ENCODE assay signal across 9 cellular contexts in the genomic region with DNA sequence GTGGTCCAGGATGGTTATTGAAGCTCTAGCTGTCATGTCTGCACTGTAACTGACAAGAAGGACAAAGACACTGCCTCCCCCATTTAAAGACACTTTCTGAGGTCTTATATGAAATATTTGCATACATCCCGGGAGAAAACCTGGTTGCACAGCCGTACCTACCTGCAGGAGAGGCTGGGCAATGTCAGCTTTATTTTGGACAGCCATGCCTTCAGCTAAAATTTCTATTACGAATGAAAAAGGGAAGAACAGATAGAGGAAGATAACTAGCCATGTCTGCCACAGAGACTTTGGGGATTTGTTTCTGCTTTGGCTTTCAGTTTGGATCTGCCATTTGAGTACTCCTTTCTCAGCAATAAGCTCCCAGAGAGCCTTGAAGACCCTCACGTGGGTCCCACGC. TPM values are rescaled to one million over a fixed set of nuclear protein-coding genes. Genes with fewer than 3 reads are reported as not detected.
A peak's percentile ranks its signal among the peaks of the same experiment; 100 is the strongest.
DNase-seq lines count a peak whose midpoint lies in the region; ATAC-seq and TF ChIP-seq lines count a peak whose summit lies in the region.
"Had no signal": no experiment of that assay in that cellular context is flagged by ENCODE, and none has a peak within 500 bp of the region (broad histone marks: within the 10 kb centered on the region; RNA-seq: fewer than 3 reads in every experiment).

No MANE protein-coding gene starts in this region.

- no peak overlapping the region for H3K23ac ChIP-seq in H9 (ENCODE audit: insufficient read length, low read depth, low read length)

- no peak overlapping the region for H2AK5ac ChIP-seq in H9 (ENCODE audit: insufficient read length, low read length)

- peaks cover 2% of the 10 kb centered on the region for H4K20me1 ChIP-seq in H9 (ENCODE audit: control insufficient read depth, insufficient read depth, insufficient read length)

- H3K27ac Mint-ChIP-seq in CD14-positive monocyte = peak overlapping the region; percentile 86 to 99 (median 91)
- peak overlapping the region in 2 of 3 experiments; percentile 20 to 45; a peak in 2 of 7 replicates for H3K27ac Mint-ChIP-seq in H9
- peak overlapping the region; percentile 90 for H3K27ac Mint-ChIP-seq in activated naive CD8-positive, alpha-beta T cell treated with anti-CD3 and anti-CD28 coated beads, Interleukin-2, amount 50 U/mL, for 24 hours
- H3K27ac Mint-ChIP-seq in naive thymus-derived CD8-positive, alpha-beta T cell = peak overlapping the region; percentile 86 to 98 (median 91)

- H4K91ac ChIP-seq in H9 (ENCODE audit: insufficient read length, low read depth, low read length) = no peak overlapping the region

- no peak for ATAC-seq in activated naive CD8-positive, alpha-beta T cell treated with anti-CD3 and anti-CD28 coated beads, Interleukin-2, amount 50 U/mL, for 24 hours
- no peak for ATAC-seq in naive thymus-derived CD8-positive, alpha-beta T cell
- ATAC-seq in GM18511 (IDR thresholded peaks at IDR 0.05; ENCODE audit: unreplicated experiment) (no peak), HG03045 (IDR thresholded peaks at IDR 0.05; ENCODE audit: unreplicated experiment) (no peak)

- H3K9me3 ChIP-seq in H9 (ENCODE audit: control insufficient read depth, low read depth, low read length) = no peaks in the 10 kb centered on the region

- no peak overlapping the region for H3K56ac ChIP-seq in H9 (ENCODE audit: insufficient read length, low read depth, low read length)

- no peak overlapping the region for H4K5ac ChIP-seq in H9 (ENCODE audit: insufficient read length, low read depth, low read length)

- H3K27me3 ChIP-seq in H9 (ENCODE audit: insufficient read depth, low read length) = no peaks in the 10 kb centered on the region

- H3K4me1 Mint-ChIP-seq in CD14-positive monocyte (peaks cover 66% of the 10 kb centered on the region), H9 (peaks cover 0 to 2% of the 10 kb centered on the region in 2 experiments; a peak in 1 of 4 replicates)
- peaks cover 88% of the 10 kb centered on the region for H3K4me1 Mint-ChIP-seq in activated naive CD8-positive, alpha-beta T cell treated with anti-CD3 and anti-CD28 coated beads, Interleukin-2, amount 50 U/mL, for 24 hours
- peaks cover 53 to 89% (median 85%) of the 10 kb centered on the region in 4 donors for H3K4me1 Mint-ChIP-seq in naive thymus-derived CD8-positive, alpha-beta T cell

- no peak overlapping the region for H3K18ac ChIP-seq in H9 (ENCODE audit: insufficient read length, low read depth, low read length)

- no peaks in the 10 kb centered on the region for H3K4me1 ChIP-seq in H9 (ENCODE audit: insufficient read depth, low read length)

- intact Hi-C loops in CD14-positive monocyte (cut with micrococcal nuclease) = no loop called here

- no peak overlapping the region for H3K9ac ChIP-seq in H9 (ENCODE audit: extremely low read depth, insufficient read length, low read length)

- H2BK20ac ChIP-seq in H9 (ENCODE audit: low read depth, low read length, poor library complexity, severe bottlenecking) = no peak overlapping the region

- TF ChIP-seq CTCF in CD14-positive monocyte (IDR thresholded peaks at IDR 0.05) = no peak
- TF ChIP-seq CTCF in H9 (conservative IDR thresholded peaks at IDR 0.05) = no peak
- no peak for TF ChIP-seq CTCF in GM20000 (IDR thresholded peaks at IDR 0.05; ENCODE audit: extremely low read depth, missing control alignments)

- H2AFZ ChIP-seq in H9 (ENCODE audit: low read length) = no peak overlapping the region

- no peaks in the 10 kb centered on the region for H3K27me3 Mint-ChIP-seq in CD14-positive monocyte (ENCODE audit: low read depth in 3 of 3)
- H3K27me3 Mint-ChIP-seq in H9 (ENCODE audit: low read depth) = no peaks in the 10 kb centered on the region
- no peaks in the 10 kb centered on the region for H3K27me3 Mint-ChIP-seq in activated naive CD8-positive, alpha-beta T cell treated with anti-CD3 and anti-CD28 coated beads, Interleukin-2, amount 50 U/mL, for 24 hours
- no peaks in the 10 kb centered on the region for H3K27me3 Mint-ChIP-seq in naive thymus-derived CD8-positive, alpha-beta T cell

- H3K4me3 Mint-ChIP-seq in CD14-positive monocyte (peak overlapping the region; percentile 70 to 84), H9 (no peak overlapping the region)
- peak overlapping the region; percentile 62 for H3K4me3 Mint-ChIP-seq in activated naive CD8-positive, alpha-beta T cell treated with anti-CD3 and anti-CD28 coated beads, Interleukin-2, amount 50 U/mL, for 24 hours
- peak overlapping the region; percentile 74 to 90 (median 84) for H3K4me3 Mint-ChIP-seq in naive thymus-derived CD8-positive, alpha-beta T cell

- no peak overlapping the region for H4K8ac ChIP-seq in H9 (replicated peaks; ENCODE audit: insufficient read length, low read depth, low read length)

- H3K9me3 Mint-ChIP-seq in CD14-positive monocyte = peaks cover 0 to 2% (median 0%) of the 10 kb centered on the region in 7 donors
- no peaks in the 10 kb centered on the region for H3K9me3 Mint-ChIP-seq in H9
- no peaks in the 10 kb centered on the region for H3K9me3 Mint-ChIP-seq in activated naive CD8-positive, alpha-beta T cell treated with anti-CD3 and anti-CD28 coated beads, Interleukin-2, amount 50 U/mL, for 24 hours
- H3K9me3 Mint-ChIP-seq in naive thymus-derived CD8-positive, alpha-beta T cell = no peaks in the 10 kb centered on the region

- H2BK5ac ChIP-seq in H9 (ENCODE audit: insufficient read length, low read length) = no peak overlapping the region

- no peak overlapping the region for H2BK120ac ChIP-seq in H9 (ENCODE audit: low read depth, low read length, poor library complexity, severe bottlenecking)

- no CpG with 5 or more reads among the region's 5 CpGs for WGBS in H9 (ENCODE audit: extremely low coverage, insufficient read length, low lambda C conversion rate)

- H2BK15ac ChIP-seq in H9 (ENCODE audit: low read depth, low read length) = no peak overlapping the region

- no peaks in the 10 kb centered on the region for H3K23me2 ChIP-seq in H9 (ENCODE audit: insufficient read length, low read depth, low read length, poor library complexity, severe bottlenecking)

- no peaks in the 10 kb centered on the region for H3K79me1 ChIP-seq in H9 (ENCODE audit: insufficient read depth, low read depth, low read length, poor library complexity, severe bottlenecking)

- H3K36me3 Mint-ChIP-seq in CD14-positive monocyte (peaks cover 43 to 56% of the 10 kb centered on the region in 2 donors), H9 (ENCODE audit: insufficient read depth in 1 of 3, low read depth in 3 of 3) (peaks cover 9 to 36% (median 14%) of the 10 kb centered on the region in 3 experiments; a peak in 5 of 7 replicates)
- peaks cover 64% of the 10 kb centered on the region for H3K36me3 Mint-ChIP-seq in activated naive CD8-positive, alpha-beta T cell treated with anti-CD3 and anti-CD28 coated beads, Interleukin-2, amount 50 U/mL, for 24 hours (ENCODE audit: low read depth)
- peaks cover 0 to 51% (median 15%) of the 10 kb centered on the region in 3 donors for H3K36me3 Mint-ChIP-seq in naive thymus-derived CD8-positive, alpha-beta T cell

- no peak overlapping the region for H2BK12ac ChIP-seq in H9 (ENCODE audit: insufficient read length, low read depth, low read length)

- no peaks in the 10 kb centered on the region for H3K79me2 ChIP-seq in H9 (ENCODE audit: insufficient read depth, low read length)

- H3K4me2 ChIP-seq in H9 (ENCODE audit: insufficient read depth, insufficient read length, low read length) = no peak overlapping the region

- POLR2A ChIA-PET in naive thymus-derived CD8-positive, alpha-beta T cell (lab: Charles Lee) = interaction anchor here (0.5 to 40.3 kb wide), 3 partner anchors 8 to 946 kb away, joined by 5 to 1294 read pairs (median 1294); partner anchors contain the start of genes PRMT7, SLC7A6 and SLC7A6OS

- H3K14ac ChIP-seq in H9 (ENCODE audit: insufficient read depth, low read length) = no peak overlapping the region

- no peak overlapping the region for H3K27ac ChIP-seq in H9 (ENCODE audit: insufficient read length, low read depth, low read length)

- H3K4ac ChIP-seq in H9 (ENCODE audit: low read depth, low read length) = no peak overlapping the region

- DNase-seq in CD14-positive monocyte (ENCODE audit: low spot score) (no peak), H9 (no peak), GM20000 (ENCODE audit: low spot score) (no peak), NCI-H1417 treated with DMSO at 0.1 percent for 48 hours (lab: John Stamatoyannopoulos, UW) (no peak)
- no peak for DNase-seq in activated naive CD8-positive, alpha-beta T cell treated with anti-CD3 and anti-CD28 coated beads, Interleukin-2, amount 50 U/mL, for 24 hours
- DNase-seq in naive thymus-derived CD8-positive, alpha-beta T cell = peak in 1 of 10 donors; percentile 34
- DNase-seq: DMS79 had no signal

- no peak overlapping the region for H3T11ph ChIP-seq in H9 (ENCODE audit: low read length)

RNA-seq across cellular contexts. Expression of gene SLC7A6, which starts 19.0 kb away (rescaled TPM):
- polyA plus RNA-seq in CD14-positive monocyte = 1 to 10 TPM; 4.3 to 5.5 TPM
- 20.1 and 21.1 TPM in 2 replicates for total RNA-seq in H9 (2021)
- total RNA-seq in naive thymus-derived CD8-positive, alpha-beta T cell = 100 to 1,000 TPM; 211 to 228 TPM
- polyA plus RNA-seq in naive thymus-derived CD8-positive, alpha-beta T cell = 10 to 100 TPM; 14.3 to 20.2 (median 19.2) TPM

RNA-seq across cellular contexts. Expression of gene SLC7A6OS, which starts 27.4 kb away (rescaled TPM):
- polyA plus RNA-seq in CD14-positive monocyte = 10 to 100 TPM in 1 of 2 donors, 1 to 10 TPM in 1; 9.7 to 10.5 TPM
- total RNA-seq in H9 (2021) = 21.1 and 24.5 TPM in 2 replicates
- total RNA-seq in naive thymus-derived CD8-positive, alpha-beta T cell = 10 to 100 TPM; 46.0 to 52.0 TPM
- 10 to 100 TPM; 18.8 to 27.5 (median 23.3) TPM for polyA plus RNA-seq in naive thymus-derived CD8-positive, alpha-beta T cell

RNA-seq across cellular contexts. Expression of gene PRMT7, which starts 27.5 kb away (rescaled TPM):
- 10 to 100 TPM; 15.0 to 15.2 TPM for polyA plus RNA-seq in CD14-positive monocyte
- total RNA-seq in H9 (2021) = 56.6 and 57.8 TPM in 2 replicates
- total RNA-seq in naive thymus-derived CD8-positive, alpha-beta T cell = 100 to 1,000 TPM; 110 to 112 TPM
- 10 to 100 TPM; 35.7 to 49.9 (median 43.2) TPM for polyA plus RNA-seq in naive thymus-derived CD8-positive, alpha-beta T cell

RNA-seq across cellular contexts. Expression of gene PLA2G15, which starts 38.2 kb away (rescaled TPM):
- 10 to 100 TPM; 27.8 to 29.5 TPM for polyA plus RNA-seq in CD14-positive monocyte
- total RNA-seq in H9 (2021) = 11.0 TPM in 2 replicates
- 1 to 10 TPM; 6.3 to 8.0 TPM for total RNA-seq in naive thymus-derived CD8-positive, alpha-beta T cell
- 1 to 10 TPM; 2.4 to 9.6 (median 4.6) TPM for polyA plus RNA-seq in naive thymus-derived CD8-positive, alpha-beta T cell

RNA-seq across cellular contexts. Expression of gene ESRP2, which starts 47.4 kb away (rescaled TPM):
- polyA plus RNA-seq in CD14-positive monocyte = not detected
- total RNA-seq in H9 (2021) = 59.3 and 59.5 TPM in 2 replicates
- total RNA-seq in naive thymus-derived CD8-positive, alpha-beta T cell = under 1 TPM; 0.22 to 0.36 TPM
- under 1 TPM in 1 of 3 donors, not detected in 2; 0.64 TPM for polyA plus RNA-seq in naive thymus-derived CD8-positive, alpha-beta T cell

Comparison
In these comparisons a context has a peak if more than half of its experiments do, and no peak if none do; other contexts are left out.
1. H3K27ac Mint-ChIP-seq: peak in every context shown above with its lines; median percentile 91 in CD14-positive monocyte; 91 in naive thymus-derived CD8-positive, alpha-beta T cell; 90 in activated naive CD8-positive, alpha-beta T cell treated with anti-CD3 and anti-CD28 coated beads, Interleukin-2, amount 50 U/mL, for 24 hours; 32 in H9.
2. H3K4me3 Mint-ChIP-seq: peak in CD14-positive monocyte (2 of 2), activated naive CD8-positive, alpha-beta T cell treated with anti-CD3 and anti-CD28 coated beads, Interleukin-2, amount 50 U/mL, for 24 hours (single experiment) and naive thymus-derived CD8-positive, alpha-beta T cell (10 of 10); none in H9 (0 of 2).